2 cellular contexts compared by ENCODE assay signal in the genomic region with DNA sequence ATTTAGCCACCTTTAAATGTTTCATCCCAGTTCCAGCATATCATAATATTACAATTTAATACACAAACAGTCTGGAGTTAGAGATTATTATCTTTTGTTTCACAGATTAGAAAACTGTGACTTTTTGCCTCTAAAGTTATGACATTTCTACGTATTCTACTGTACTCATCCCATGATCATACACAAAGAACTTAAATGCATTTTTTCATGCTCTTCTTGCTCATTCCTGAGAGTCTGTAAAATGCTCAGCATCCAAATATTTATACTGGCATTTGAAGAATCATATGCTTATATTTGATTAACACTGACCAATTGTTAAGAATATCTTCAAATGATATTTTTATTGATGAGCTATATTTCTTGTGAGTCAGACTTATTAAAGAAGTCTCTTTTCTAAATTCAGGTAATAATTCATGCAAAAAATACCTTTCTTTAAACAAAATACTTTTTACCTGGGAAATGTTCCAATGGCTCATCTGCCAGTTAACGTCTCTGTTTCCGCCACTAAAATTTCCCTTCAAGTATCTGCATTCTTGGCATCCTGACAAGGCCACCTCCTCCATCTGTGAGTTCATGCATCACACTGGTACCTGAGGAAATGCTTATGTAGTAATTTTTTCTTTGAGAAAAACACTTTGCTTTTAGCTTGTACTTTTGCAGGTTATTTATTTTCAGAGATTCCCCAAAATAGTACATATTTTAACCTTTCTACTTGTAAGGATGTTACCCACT.
TF ChIP-seq lines count a peak whose summit lies in the region.

No MANE protein-coding gene starts in this region.

TF ChIP-seq in HCT116, 20 proteins besides CTCF, POLR2A, EP300 and RAD21:
- no peak for TF ChIP-seq ZFX (IDR thresholded peaks at IDR 0.05)
- TF ChIP-seq SIN3A (IDR thresholded peaks at IDR 0.05; ENCODE audit: low read depth) = no peak
- TF ChIP-seq YY1 (IDR thresholded peaks at IDR 0.05; ENCODE audit: extremely low read depth, insufficient replicate concordance, low read depth, low read length) = no peak
- TF ChIP-seq EZH2 (IDR thresholded peaks at IDR 0.05) = no peak
- no peak for TF ChIP-seq SP1 (IDR thresholded peaks at IDR 0.05; ENCODE audit: low read depth)
- TF ChIP-seq, protein P1, sequence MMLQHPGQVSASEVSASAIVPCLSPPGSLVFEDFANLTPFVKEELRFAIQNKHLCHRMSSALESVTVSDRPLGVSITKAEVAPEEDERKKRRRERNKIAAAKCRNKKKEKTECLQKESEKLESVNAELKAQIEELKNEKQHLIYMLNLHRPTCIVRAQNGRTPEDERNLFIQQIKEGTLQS (IDR thresholded peaks at IDR 0.05) = no peak
- TF ChIP-seq ZBTB33 (IDR thresholded peaks at IDR 0.05; ENCODE audit: extremely low read depth, insufficient replicate concordance, low read length) = no peak
- TF ChIP-seq, protein P2, sequence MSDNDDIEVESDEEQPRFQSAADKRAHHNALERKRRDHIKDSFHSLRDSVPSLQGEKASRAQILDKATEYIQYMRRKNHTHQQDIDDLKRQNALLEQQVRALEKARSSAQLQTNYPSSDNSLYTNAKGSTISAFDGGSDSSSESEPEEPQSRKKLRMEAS (IDR thresholded peaks at IDR 0.05) = no peak
- TF ChIP-seq, protein P3, sequence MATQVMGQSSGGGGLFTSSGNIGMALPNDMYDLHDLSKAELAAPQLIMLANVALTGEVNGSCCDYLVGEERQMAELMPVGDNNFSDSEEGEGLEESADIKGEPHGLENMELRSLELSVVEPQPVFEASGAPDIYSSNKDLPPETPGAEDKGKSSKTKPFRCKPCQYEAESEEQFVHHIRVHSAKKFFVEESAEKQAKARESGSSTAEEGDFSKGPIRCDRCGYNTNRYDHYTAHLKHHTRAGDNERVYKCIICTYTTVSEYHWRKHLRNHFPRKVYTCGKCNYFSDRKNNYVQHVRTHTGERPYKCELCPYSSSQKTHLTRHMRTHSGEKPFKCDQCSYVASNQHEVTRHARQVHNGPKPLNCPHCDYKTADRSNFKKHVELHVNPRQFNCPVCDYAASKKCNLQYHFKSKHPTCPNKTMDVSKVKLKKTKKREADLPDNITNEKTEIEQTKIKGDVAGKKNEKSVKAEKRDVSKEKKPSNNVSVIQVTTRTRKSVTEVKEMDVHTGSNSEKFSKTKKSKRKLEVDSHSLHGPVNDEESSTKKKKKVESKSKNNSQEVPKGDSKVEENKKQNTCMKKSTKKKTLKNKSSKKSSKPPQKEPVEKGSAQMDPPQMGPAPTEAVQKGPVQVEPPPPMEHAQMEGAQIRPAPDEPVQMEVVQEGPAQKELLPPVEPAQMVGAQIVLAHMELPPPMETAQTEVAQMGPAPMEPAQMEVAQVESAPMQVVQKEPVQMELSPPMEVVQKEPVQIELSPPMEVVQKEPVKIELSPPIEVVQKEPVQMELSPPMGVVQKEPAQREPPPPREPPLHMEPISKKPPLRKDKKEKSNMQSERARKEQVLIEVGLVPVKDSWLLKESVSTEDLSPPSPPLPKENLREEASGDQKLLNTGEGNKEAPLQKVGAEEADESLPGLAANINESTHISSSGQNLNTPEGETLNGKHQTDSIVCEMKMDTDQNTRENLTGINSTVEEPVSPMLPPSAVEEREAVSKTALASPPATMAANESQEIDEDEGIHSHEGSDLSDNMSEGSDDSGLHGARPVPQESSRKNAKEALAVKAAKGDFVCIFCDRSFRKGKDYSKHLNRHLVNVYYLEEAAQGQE (IDR thresholded peaks at IDR 0.05; ENCODE audit: low read depth) = no peak
- TF ChIP-seq FOSL1 (IDR thresholded peaks at IDR 0.05; ENCODE audit: low read depth) = no peak
- TF ChIP-seq ZNF274 (IDR thresholded peaks at IDR 0.05; ENCODE audit: low read depth, low read length) = no peak
- no peak for TF ChIP-seq ELF1 (IDR thresholded peaks at IDR 0.05; ENCODE audit: borderline replicate concordance, low read depth)
- TF ChIP-seq JUND (IDR thresholded peaks at IDR 0.05) = no peak

TF ChIP-seq in HepG2, 621 proteins besides CTCF, POLR2A, EP300 and RAD21:
- TF ChIP-seq ZFP41 (CRISPR knock-in tag; IDR thresholded peaks at IDR 0.05; ENCODE audit: borderline replicate concordance) (no peak), DMTF1 (CRISPR knock-in tag; IDR thresholded peaks at IDR 0.05) (no peak), BRCA1 (CRISPR knock-in tag; IDR thresholded peaks at IDR 0.05) (no peak), ZNF7 (CRISPR knock-in tag; IDR thresholded peaks at IDR 0.05) (no peak), HIC2 (CRISPR knock-in tag; IDR thresholded peaks at IDR 0.05; ENCODE audit: low read depth) (no peak), ZSCAN21 (CRISPR knock-in tag; IDR thresholded peaks at IDR 0.05; ENCODE audit: borderline replicate concordance) (no peak), ZNF557 (CRISPR knock-in tag; IDR thresholded peaks at IDR 0.05) (no peak), GTF3A (CRISPR knock-in tag; conservative IDR thresholded peaks at IDR 0.05) (no peak), HES4 (CRISPR knock-in tag; IDR thresholded peaks at IDR 0.05; ENCODE audit: borderline replicate concordance) (no peak), HDAC2 (CRISPR knock-in tag; IDR thresholded peaks at IDR 0.05) (no peak), KLF9 (CRISPR knock-in tag; IDR thresholded peaks at IDR 0.05; ENCODE audit: low read depth) (no peak), ZBTB25 (CRISPR knock-in tag; IDR thresholded peaks at IDR 0.05) (no peak), ISL2 (CRISPR knock-in tag; IDR thresholded peaks at IDR 0.05) (no peak), MTF1 (CRISPR knock-in tag; IDR thresholded peaks at IDR 0.05) (no peak), HOXA9 (CRISPR knock-in tag; IDR thresholded peaks at IDR 0.05; ENCODE audit: borderline replicate concordance) (no peak), ZSCAN30 (CRISPR knock-in tag; IDR thresholded peaks at IDR 0.05) (no peak), NBN (conservative IDR thresholded peaks at IDR 0.05) (no peak)
- TF ChIP-seq, protein P4, sequence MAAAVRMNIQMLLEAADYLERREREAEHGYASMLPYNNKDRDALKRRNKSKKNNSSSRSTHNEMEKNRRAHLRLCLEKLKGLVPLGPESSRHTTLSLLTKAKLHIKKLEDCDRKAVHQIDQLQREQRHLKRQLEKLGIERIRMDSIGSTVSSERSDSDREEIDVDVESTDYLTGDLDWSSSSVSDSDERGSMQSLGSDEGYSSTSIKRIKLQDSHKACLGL (CRISPR knock-in tag; IDR thresholded peaks at IDR 0.05) = no peak
- TF ChIP-seq, protein P5, sequence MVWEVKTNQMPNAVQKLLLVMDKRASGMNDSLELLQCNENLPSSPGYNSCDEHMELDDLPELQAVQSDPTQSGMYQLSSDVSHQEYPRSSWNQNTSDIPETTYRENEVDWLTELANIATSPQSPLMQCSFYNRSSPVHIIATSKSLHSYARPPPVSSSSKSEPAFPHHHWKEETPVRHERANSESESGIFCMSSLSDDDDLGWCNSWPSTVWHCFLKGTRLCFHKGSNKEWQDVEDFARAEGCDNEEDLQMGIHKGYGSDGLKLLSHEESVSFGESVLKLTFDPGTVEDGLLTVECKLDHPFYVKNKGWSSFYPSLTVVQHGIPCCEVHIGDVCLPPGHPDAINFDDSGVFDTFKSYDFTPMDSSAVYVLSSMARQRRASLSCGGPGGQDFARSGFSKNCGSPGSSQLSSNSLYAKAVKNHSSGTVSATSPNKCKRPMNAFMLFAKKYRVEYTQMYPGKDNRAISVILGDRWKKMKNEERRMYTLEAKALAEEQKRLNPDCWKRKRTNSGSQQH (CRISPR knock-in tag; IDR thresholded peaks at IDR 0.05; ENCODE audit: low read depth) = no peak
- TF ChIP-seq, protein P6, sequence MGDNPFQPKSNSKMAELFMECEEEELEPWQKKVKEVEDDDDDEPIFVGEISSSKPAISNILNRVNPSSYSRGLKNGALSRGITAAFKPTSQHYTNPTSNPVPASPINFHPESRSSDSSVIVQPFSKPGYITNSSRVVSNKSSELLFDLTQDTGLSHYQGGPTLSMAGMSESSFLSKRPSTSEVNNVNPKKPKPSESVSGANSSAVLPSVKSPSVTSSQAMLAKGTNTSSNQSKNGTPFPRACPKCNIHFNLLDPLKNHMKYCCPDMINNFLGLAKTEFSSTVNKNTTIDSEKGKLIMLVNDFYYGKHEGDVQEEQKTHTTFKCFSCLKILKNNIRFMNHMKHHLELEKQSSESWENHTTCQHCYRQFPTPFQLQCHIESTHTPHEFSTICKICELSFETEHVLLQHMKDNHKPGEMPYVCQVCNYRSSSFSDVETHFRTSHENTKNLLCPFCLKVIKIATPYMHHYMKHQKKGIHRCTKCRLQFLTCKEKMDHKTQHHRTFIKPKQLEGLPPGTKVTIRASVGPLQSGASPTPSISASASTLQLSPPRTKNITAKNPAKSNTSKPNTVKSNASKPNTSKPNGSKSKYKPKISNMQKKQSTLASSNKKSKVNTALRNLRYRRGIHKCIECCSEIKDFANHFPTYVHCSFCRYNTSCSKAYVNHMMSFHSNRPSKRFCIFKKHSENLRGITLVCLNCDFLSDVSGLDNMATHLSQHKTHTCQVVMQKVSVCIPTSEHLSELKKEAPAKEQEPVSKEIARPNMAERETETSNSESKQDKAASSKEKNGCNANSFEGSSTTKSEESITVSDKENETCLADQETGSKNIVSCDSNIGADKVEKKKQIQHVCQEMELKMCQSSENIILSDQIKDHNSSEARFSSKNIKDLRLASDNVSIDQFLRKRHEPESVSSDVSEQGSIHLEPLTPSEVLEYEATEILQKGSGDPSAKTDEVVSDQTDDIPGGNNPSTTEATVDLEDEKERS (CRISPR knock-in tag; IDR thresholded peaks at IDR 0.05) = no peak
